In genomic region chr17:35052240-35052608, GRCh38 we compare ENCODE assay signal across 9 cellular contexts. TPM values are rescaled to one million over a fixed set of nuclear protein-coding genes. Genes with fewer than 3 reads are reported as not detected.
DNase-seq lines count a peak whose midpoint lies in the region; ATAC-seq and TF ChIP-seq lines count a peak whose summit lies in the region.
"Had no signal": no experiment of that assay in that cellular context is flagged by ENCODE, and none has a peak within 500 bp of the region (broad histone marks: within the 10 kb centered on the region; RNA-seq: fewer than 3 reads in every experiment).

No MANE protein-coding gene starts in this region.

- H3K36me3 Mint-ChIP-seq in osteocyte (ENCODE audit: unreplicated experiment): peaks cover 2% of the 10 kb centered on the region

- no peaks in the 10 kb centered on the region for H3K27me3 Mint-ChIP-seq in osteocyte (ENCODE audit: unreplicated experiment)

- peak; percentile 13 for DNase-seq in BJ (ENCODE audit: low read depth)
- no peak for DNase-seq in caudate nucleus (lab: John Stamatoyannopoulos, UW)
- no peak for DNase-seq in osteocyte (ENCODE audit: extremely low spot score, unreplicated experiment)
- DNase-seq in effector CD8-positive, alpha-beta T cell (lab: John Stamatoyannopoulos, UW): no peak
- no peak for DNase-seq in WERI-Rb-1
- DNase-seq in HPDE6-E6E7 (ENCODE audit: extremely low spot score): no peak
- DNase-seq: NCI-H524 treated with DMSO at 0.1 percent for 48 hours had no signal

- peaks cover 27% of the 10 kb centered on the region for H3K4me1 Mint-ChIP-seq in osteocyte (ENCODE audit: unreplicated experiment)

- no peak overlapping the region for H3K4me3 Mint-ChIP-seq in osteocyte (ENCODE audit: unreplicated experiment)

- H3K27me3 ChIP-seq in BJ (ENCODE audit: control insufficient read depth, insufficient read depth, low read length) (no peaks in the 10 kb centered on the region), WERI-Rb-1 (ENCODE audit: insufficient read depth, low read depth, severe bottlenecking) (no peaks in the 10 kb centered on the region)

- H3K9me3 Mint-ChIP-seq in osteocyte (ENCODE audit: unreplicated experiment): no peaks in the 10 kb centered on the region

- H3K27ac ChIP-seq in caudate nucleus (ENCODE audit: low read depth, low read length) (peak overlapping the region; percentile 63), WERI-Rb-1 (no peak overlapping the region)

- H3K36me3 ChIP-seq in BJ (ENCODE audit: control insufficient read depth, insufficient read depth, low read length): no peaks in the 10 kb centered on the region
- no peaks in the 10 kb centered on the region for H3K36me3 ChIP-seq in WERI-Rb-1

- no peak for TF ChIP-seq CTCF in BJ (IDR thresholded peaks at IDR 0.05; ENCODE audit: insufficient read depth, low read depth, low read length)
- no peak for TF ChIP-seq CTCF in osteocyte (IDR thresholded peaks at IDR 0.05)
- TF ChIP-seq CTCF in WERI-Rb-1 (IDR thresholded peaks at IDR 0.05; ENCODE audit: low read depth, low read length): no peak

- POLR2A ChIA-PET in BJ (lab: Charles Lee): no interaction called here

- H3K4me3 ChIP-seq in BJ (ENCODE audit: low read depth, low read length) (no peak overlapping the region), WERI-Rb-1 (ENCODE audit: low read depth, low read length) (no peak overlapping the region)

- peak overlapping the region; percentile 53 for H3K27ac Mint-ChIP-seq in osteocyte (ENCODE audit: unreplicated experiment)

- CTCF ChIA-PET in BJ (lab: Yijun Ruan, JAX): no interaction called here

- no peaks in the 10 kb centered on the region for H3K9me3 ChIP-seq in WERI-Rb-1 (ENCODE audit: severe bottlenecking)

- ATAC-seq in HG02610 (IDR thresholded peaks at IDR 0.05; ENCODE audit: unreplicated experiment) (peak; percentile 27), GM21526 (IDR thresholded peaks at IDR 0.05; ENCODE audit: low FRiP score, unreplicated experiment) (no peak)

RNA-seq across cellular contexts. Expression of gene RFFL, which starts 11.3 kb away (rescaled TPM):
- 9.1 and 10.6 TPM in 2 replicates for polyA plus RNA-seq in BJ (2011; rRNA removed)
- 25.6 and 38.9 TPM in 2 replicates for polyA minus RNA-seq in BJ (2011; rRNA and poly(A)+ RNA removed)
- total RNA-seq in osteocyte: 19.3 and 22.9 TPM in 2 replicates
